17 cellular contexts compared by ENCODE assay signal in genomic region chr1:186571771-186572170, GRCh38.
DNase-seq lines count a peak whose midpoint lies in the region; ATAC-seq, FAIRE-seq and TF ChIP-seq lines count a peak whose summit lies in the region.
"Had no signal": no experiment of that assay in that cellular context is flagged by ENCODE, and none has a peak within 500 bp of the region (broad histone marks: within the 10 kb centered on the region; RNA-seq: fewer than 3 reads in every experiment).

No MANE protein-coding gene starts in this region.

- peak overlapping the region; percentile 44 for H3K27ac Mint-ChIP-seq in activated CD8-positive, alpha-beta T cell treated with anti-CD3 and anti-CD28 coated beads for 36 hours
- no peak overlapping the region for H3K27ac Mint-ChIP-seq in activated CD8-positive, alpha-beta T cell treated with anti-CD3 and anti-CD28 coated beads, Interleukin-2, amount 10 ng/mL, durations not matched to agents 7 days and 5 days
- H3K27ac Mint-ChIP-seq in activated T-helper 2 cell treated with anti-CD3 and anti-CD28 coated beads, Interferon-gamma antibody, Interleukin-2, Interleukin-4, amounts not matched to agents 10 μg/mL and 5 μg/mL and 100 μg/mL, durations not matched to agents 14 hours and 24 hours and 36 hours: peak overlapping the region; percentile 47
- H3K27ac Mint-ChIP-seq: CD4-positive, CD25-positive, alpha-beta regulatory T cell had no signal

- intact Hi-C loops in activated CD8-positive, alpha-beta T cell treated with anti-CD3 and anti-CD28 coated beads for 36 hours (cut with micrococcal nuclease): no loop called here
- intact Hi-C loops in A673 (cut with micrococcal nuclease; ENCODE audit: unreplicated experiment): no loop called here
- intact Hi-C loops in activated T-helper 2 cell treated with anti-CD3 and anti-CD28 coated beads, Interferon-gamma antibody, Interleukin-2, Interleukin-4, amounts not matched to agents 10 μg/mL and 5 μg/mL and 100 μg/mL, durations not matched to agents 14 hours and 24 hours and 36 hours (cut with micrococcal nuclease): no loop called here

- peak overlapping the region; percentile 4 for H3K27ac ChIP-seq in A673 (ENCODE audit: low read depth, low read length, poor library complexity, severe bottlenecking)
- H3K27ac ChIP-seq: BLaER1 treated with 17β-estradiol and CSF1 and Interleukin-3, amounts not matched to agents 10 nM and 100 nM; GM23248 had no signal

- FAIRE-seq in bronchial epithelial cell (lab: Jason Lieb, UNC): peak; percentile 23
- FAIRE-seq: GM18507 had no signal

- CTCF ChIA-PET in activated CD8-positive, alpha-beta T cell treated with anti-CD3 and anti-CD28 coated beads for 36 hours (lab: Charles Lee): no interaction called here
- CTCF ChIA-PET in activated CD8-positive, alpha-beta T cell treated with anti-CD3 and anti-CD28 coated beads, Interleukin-2, amount 10 ng/mL, durations not matched to agents 7 days and 5 days (lab: Charles Lee): no interaction called here
- CTCF ChIA-PET in A673 (lab: Charles Lee): no interaction called here

- H3K4me1 Mint-ChIP-seq in activated CD8-positive, alpha-beta T cell treated with anti-CD3 and anti-CD28 coated beads for 36 hours (ENCODE audit: low read depth): peaks cover 17% of the 10 kb centered on the region
- H3K4me1 Mint-ChIP-seq in activated CD8-positive, alpha-beta T cell treated with anti-CD3 and anti-CD28 coated beads, Interleukin-2, amount 10 ng/mL, durations not matched to agents 7 days and 5 days (ENCODE audit: low read depth): peaks cover 4% of the 10 kb centered on the region
- peaks cover 10% of the 10 kb centered on the region for H3K4me1 Mint-ChIP-seq in activated T-helper 2 cell treated with anti-CD3 and anti-CD28 coated beads, Interferon-gamma antibody, Interleukin-2, Interleukin-4, amounts not matched to agents 10 μg/mL and 5 μg/mL and 100 μg/mL, durations not matched to agents 14 hours and 24 hours and 36 hours (ENCODE audit: low read depth)
- H3K4me1 Mint-ChIP-seq: CD4-positive, CD25-positive, alpha-beta regulatory T cell had no signal

- no peak for DNase-seq in activated CD8-positive, alpha-beta T cell treated with anti-CD3 and anti-CD28 coated beads for 36 hours
- DNase-seq in activated CD8-positive, alpha-beta T cell treated with anti-CD3 and anti-CD28 coated beads, Interleukin-2, amount 10 ng/mL, durations not matched to agents 7 days and 5 days: no peak
- DNase-seq in A673 (ENCODE audit: low spot score): no peak
- DNase-seq in activated T-helper 2 cell treated with anti-CD3 and anti-CD28 coated beads, Interferon-gamma antibody, Interleukin-2, Interleukin-4, amounts not matched to agents 10 μg/mL and 5 μg/mL and 100 μg/mL, durations not matched to agents 14 hours and 24 hours and 36 hours (ENCODE audit: low spot score): no peak
- DNase-seq in bronchial epithelial cell (ENCODE audit: low read depth): no peak
- DNase-seq in NCI-H128 (lab: John Stamatoyannopoulos, UW; ENCODE audit: unreplicated experiment): no peak
- DNase-seq in stimulated activated CD4-positive, alpha-beta T cell treated with anti-CD3 and anti-CD28 coated beads, Interleukin-4, amount 100 ng/mL, for 4 hours: no peak
- DNase-seq: 8988T; ACHN; CD4-positive, CD25-positive, alpha-beta regulatory T cell; DMS53; GF-D8; GM23248; H7 had no signal

- POLR2A ChIA-PET in activated CD8-positive, alpha-beta T cell treated with anti-CD3 and anti-CD28 coated beads for 36 hours (lab: Charles Lee): no interaction called here
- POLR2A ChIA-PET in activated CD8-positive, alpha-beta T cell treated with anti-CD3 and anti-CD28 coated beads, Interleukin-2, amount 10 ng/mL, durations not matched to agents 7 days and 5 days (lab: Charles Lee): no interaction called here
- POLR2A ChIA-PET in A673 (lab: Charles Lee; ENCODE audit: low non-redundant PET): no interaction called here

- H3K4me1 ChIP-seq in A673 (ENCODE audit: insufficient read depth, low read length, poor library complexity, severe bottlenecking): peaks cover 69% of the 10 kb centered on the region

- TF ChIP-seq CTCF in activated CD8-positive, alpha-beta T cell treated with anti-CD3 and anti-CD28 coated beads for 36 hours (IDR thresholded peaks at IDR 0.05): no peak
- TF ChIP-seq CTCF in A673 (conservative IDR thresholded peaks at IDR 0.05; ENCODE audit: low read depth, low read length) (no peak), bronchial epithelial cell (IDR thresholded peaks at IDR 0.05; ENCODE audit: insufficient read depth, low read length, severe bottlenecking) (no peak)

- ATAC-seq in activated CD8-positive, alpha-beta T cell treated with anti-CD3 and anti-CD28 coated beads for 36 hours: peak; percentile 67
- no peak for ATAC-seq in activated CD8-positive, alpha-beta T cell treated with anti-CD3 and anti-CD28 coated beads, Interleukin-2, amount 10 ng/mL, durations not matched to agents 7 days and 5 days
- ATAC-seq in GM21528 (IDR thresholded peaks at IDR 0.05; ENCODE audit: low FRiP score, unreplicated experiment): no peak

- H3K27me3 Mint-ChIP-seq in activated CD8-positive, alpha-beta T cell treated with anti-CD3 and anti-CD28 coated beads for 36 hours: peaks cover 2% of the 10 kb centered on the region
- H3K27me3 Mint-ChIP-seq in activated CD8-positive, alpha-beta T cell treated with anti-CD3 and anti-CD28 coated beads, Interleukin-2, amount 10 ng/mL, durations not matched to agents 7 days and 5 days (ENCODE audit: low read depth): no peaks in the 10 kb centered on the region
- peaks cover 3% of the 10 kb centered on the region for H3K27me3 Mint-ChIP-seq in activated T-helper 2 cell treated with anti-CD3 and anti-CD28 coated beads, Interferon-gamma antibody, Interleukin-2, Interleukin-4, amounts not matched to agents 10 μg/mL and 5 μg/mL and 100 μg/mL, durations not matched to agents 14 hours and 24 hours and 36 hours (ENCODE audit: low read depth)

- H3K4me3 ChIP-seq in A673 (ENCODE audit: low read depth, low read length, poor library complexity, severe bottlenecking) (no peak overlapping the region), bronchial epithelial cell (ENCODE audit: low read depth, low read length) (no peak overlapping the region)
- H3K4me3 ChIP-seq: BLaER1 treated with 17β-estradiol and CSF1 and Interleukin-3, amounts not matched to agents 10 nM and 100 nM; GM23248 had no signal

- H3K27me3 ChIP-seq in A673 (replicated peaks; ENCODE audit: insufficient read depth, low read depth, low read length, poor library complexity): no peaks in the 10 kb centered on the region
- no peaks in the 10 kb centered on the region for H3K27me3 ChIP-seq in bronchial epithelial cell (ENCODE audit: control insufficient read depth, insufficient read depth, low read length)
- H3K27me3 ChIP-seq: BLaER1 treated with 17β-estradiol and CSF1 and Interleukin-3, amounts not matched to agents 10 nM and 100 nM had no signal

- no peak overlapping the region for H3K4me3 Mint-ChIP-seq in activated CD8-positive, alpha-beta T cell treated with anti-CD3 and anti-CD28 coated beads for 36 hours
- no peak overlapping the region for H3K4me3 Mint-ChIP-seq in activated CD8-positive, alpha-beta T cell treated with anti-CD3 and anti-CD28 coated beads, Interleukin-2, amount 10 ng/mL, durations not matched to agents 7 days and 5 days
- H3K4me3 Mint-ChIP-seq in activated T-helper 2 cell treated with anti-CD3 and anti-CD28 coated beads, Interferon-gamma antibody, Interleukin-2, Interleukin-4, amounts not matched to agents 10 μg/mL and 5 μg/mL and 100 μg/mL, durations not matched to agents 14 hours and 24 hours and 36 hours (ENCODE audit: low read depth): no peak overlapping the region
- H3K4me3 Mint-ChIP-seq: CD4-positive, CD25-positive, alpha-beta regulatory T cell had no signal

- H3K9me3 ChIP-seq in A673 (ENCODE audit: low read depth, low read length, poor library complexity, severe bottlenecking): no peaks in the 10 kb centered on the region
- H3K9me3 ChIP-seq: BLaER1 treated with 17β-estradiol and CSF1 and Interleukin-3, amounts not matched to agents 10 nM and 100 nM had no signal

- no peaks in the 10 kb centered on the region for H3K9me3 Mint-ChIP-seq in activated CD8-positive, alpha-beta T cell treated with anti-CD3 and anti-CD28 coated beads for 36 hours
- no peaks in the 10 kb centered on the region for H3K9me3 Mint-ChIP-seq in activated CD8-positive, alpha-beta T cell treated with anti-CD3 and anti-CD28 coated beads, Interleukin-2, amount 10 ng/mL, durations not matched to agents 7 days and 5 days (ENCODE audit: insufficient read depth)
- H3K9me3 Mint-ChIP-seq in activated T-helper 2 cell treated with anti-CD3 and anti-CD28 coated beads, Interferon-gamma antibody, Interleukin-2, Interleukin-4, amounts not matched to agents 10 μg/mL and 5 μg/mL and 100 μg/mL, durations not matched to agents 14 hours and 24 hours and 36 hours: no peaks in the 10 kb centered on the region

- no peaks in the 10 kb centered on the region for H3K36me3 ChIP-seq in A673 (ENCODE audit: insufficient read depth, low read length, poor library complexity, severe bottlenecking)
- H3K36me3 ChIP-seq in bronchial epithelial cell (ENCODE audit: control insufficient read depth, insufficient read depth, low read length): no peaks in the 10 kb centered on the region
- H3K36me3 ChIP-seq: BLaER1 treated with 17β-estradiol and CSF1 and Interleukin-3, amounts not matched to agents 10 nM and 100 nM had no signal

- BruUV-seq in A673 (replicated peaks; lab: Mats Ljungman, UMichigan): no TSS peak

- no peaks in the 10 kb centered on the region for H3K36me3 Mint-ChIP-seq in activated CD8-positive, alpha-beta T cell treated with anti-CD3 and anti-CD28 coated beads for 36 hours (ENCODE audit: low read depth)
- H3K36me3 Mint-ChIP-seq in activated CD8-positive, alpha-beta T cell treated with anti-CD3 and anti-CD28 coated beads, Interleukin-2, amount 10 ng/mL, durations not matched to agents 7 days and 5 days (ENCODE audit: low read depth): no peaks in the 10 kb centered on the region
- no peaks in the 10 kb centered on the region for H3K36me3 Mint-ChIP-seq in activated T-helper 2 cell treated with anti-CD3 and anti-CD28 coated beads, Interferon-gamma antibody, Interleukin-2, Interleukin-4, amounts not matched to agents 10 μg/mL and 5 μg/mL and 100 μg/mL, durations not matched to agents 14 hours and 24 hours and 36 hours (ENCODE audit: low read depth)
- H3K36me3 Mint-ChIP-seq: CD4-positive, CD25-positive, alpha-beta regulatory T cell had no signal
